23 cellular contexts compared by ENCODE assay signal in the genomic region with DNA sequence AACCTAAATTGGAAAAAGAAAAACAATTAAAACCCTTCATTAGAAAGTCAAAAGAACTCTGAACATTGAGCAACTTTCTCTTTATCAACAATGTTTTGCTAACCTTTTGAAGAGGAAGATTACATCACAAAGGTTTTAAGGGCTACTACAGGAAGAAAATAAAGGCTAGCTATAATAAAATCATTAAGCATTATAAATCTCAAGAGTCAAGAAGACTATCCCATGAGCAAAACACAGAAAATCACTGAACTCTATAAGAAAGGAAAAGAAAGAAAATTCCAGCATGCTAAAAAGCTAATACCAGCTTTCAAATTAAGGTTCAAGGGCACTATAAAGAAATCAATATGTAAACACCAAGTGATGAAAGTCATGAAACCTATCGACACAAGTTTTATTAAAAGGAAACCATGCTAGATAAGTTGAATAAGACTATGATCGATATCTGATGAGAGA. TPM values are rescaled to one million over a fixed set of nuclear protein-coding genes. Genes with fewer than 3 reads are reported as not detected.
DNase-seq lines count a peak whose midpoint lies in the region; ATAC-seq and TF ChIP-seq lines count a peak whose summit lies in the region.
"Had no signal": no experiment of that assay in that cellular context is flagged by ENCODE, and none has a peak within 500 bp of the region (broad histone marks: within the 10 kb centered on the region; RNA-seq: fewer than 3 reads in every experiment).

No MANE protein-coding gene starts in this region.

- no peak overlapping the region for H3K27ac Mint-ChIP-seq in neural progenitor cell
- no peak overlapping the region for H3K27ac Mint-ChIP-seq in MCF 10A (ENCODE audit: low read depth, unreplicated experiment)
- H3K27ac Mint-ChIP-seq in effector memory CD8-positive, alpha-beta T cell = no peak overlapping the region
- H3K27ac Mint-ChIP-seq: activated T-helper 2 cell treated with anti-CD3 and anti-CD28 coated beads, Interferon-gamma antibody, Interleukin-2, Interleukin-4, amounts not matched to agents 10 μg/mL and 5 μg/mL and 100 μg/mL, durations not matched to agents 14 hours and 24 hours and 36 hours; T-helper 2 cell treated with Interferon-gamma antibody and Interleukin-4, amounts not matched to agents 5 μg/mL and 100 μg/mL, for 36 hours had no signal

- H3K4me2 ChIP-seq in MM.1S (ENCODE audit: low read depth, low read length) = peak overlapping the region; percentile 76; the same call in 1 of the 2 replicates
- H3K4me2 ChIP-seq in neural progenitor cell = no peak overlapping the region

- H3K27ac ChIP-seq in MM.1S (ENCODE audit: low read length) (peak overlapping the region; percentile 73; the same call in 1 of the 2 replicates), neural progenitor cell (no peak overlapping the region)
- H3K27ac ChIP-seq: prostate gland, SK-N-MC had no signal

- H3K4me1 Mint-ChIP-seq in neural progenitor cell = no peaks in the 10 kb centered on the region
- no peaks in the 10 kb centered on the region for H3K4me1 Mint-ChIP-seq in MCF 10A (ENCODE audit: insufficient read depth, unreplicated experiment)
- H3K4me1 Mint-ChIP-seq in effector memory CD8-positive, alpha-beta T cell (ENCODE audit: low read depth in 2 of 2) = peaks cover 3 to 9% of the 10 kb centered on the region in 2 donors

- H3K27me3 Mint-ChIP-seq in neural progenitor cell (ENCODE audit: insufficient read depth, low read depth) (no peaks in the 10 kb centered on the region), MCF 10A (ENCODE audit: insufficient read depth, unreplicated experiment) (no peaks in the 10 kb centered on the region)
- H3K27me3 Mint-ChIP-seq in effector memory CD8-positive, alpha-beta T cell = no peaks in the 10 kb centered on the region
- H3K27me3 Mint-ChIP-seq: activated naive CD8-positive, alpha-beta T cell had no signal

- no peaks in the 10 kb centered on the region for H3K9me2 ChIP-seq in MM.1S (replicated peaks; ENCODE audit: insufficient read depth, low read length)

- intact Hi-C loops in MCF 10A (cut with micrococcal nuclease) = no loop called here

- H3K79me2 ChIP-seq in MM.1S (ENCODE audit: low read length) (no peaks in the 10 kb centered on the region), neural progenitor cell (ENCODE audit: low read depth) (no peaks in the 10 kb centered on the region)

- H3K4me1 ChIP-seq in MM.1S (ENCODE audit: low read length) (peaks cover 5% of the 10 kb centered on the region; the same call in 1 of the 2 replicates), neural progenitor cell (peaks cover 4% of the 10 kb centered on the region)
- H3K4me1 ChIP-seq: BE2C, prostate gland had no signal

- no peak for ATAC-seq in effector memory CD8-positive, alpha-beta T cell (replicated peaks)

- no peaks in the 10 kb centered on the region for H4K20me1 ChIP-seq in MM.1S (ENCODE audit: insufficient read depth, low read length)
- H4K20me1 ChIP-seq in neural progenitor cell (ENCODE audit: low read depth) = no peaks in the 10 kb centered on the region

- CTCF ChIA-PET in MCF 10A (lab: Yijun Ruan, JAX) = no interaction called here

- H3K9me3 Mint-ChIP-seq in neural progenitor cell = peaks cover 2% of the 10 kb centered on the region
- H3K9me3 Mint-ChIP-seq in MCF 10A (ENCODE audit: unreplicated experiment) = no peaks in the 10 kb centered on the region
- no peaks in the 10 kb centered on the region for H3K9me3 Mint-ChIP-seq in effector memory CD8-positive, alpha-beta T cell

- DNase-seq in DMS79 treated with DMSO at 0.1 percent for 48 hours (lab: John Stamatoyannopoulos, UW) = peak; percentile 62
- no peak for DNase-seq in DMS79 (lab: John Stamatoyannopoulos, UW)
- no peak for DNase-seq in MM.1S
- DNase-seq in fibroblast of villous mesenchyme (ENCODE audit: low read depth) = peak; percentile 16
- no peak for DNase-seq in neural progenitor cell (ENCODE audit: low spot score)
- no peak for DNase-seq in MCF 10A (ENCODE audit: unreplicated experiment)
- no peak for DNase-seq in NCI-H146 (lab: John Stamatoyannopoulos, UW)
- no peak for DNase-seq in effector memory CD8-positive, alpha-beta T cell
- DNase-seq: activated CD8-positive, alpha-beta memory T cell treated with anti-CD3 and anti-CD28 coated beads, Interleukin-2, amount 50 U/mL, for 4 hours; BE2C; COR-L47; effector memory CD4-positive, alpha-beta T cell; midbrain; NCI-H524 treated with DMSO at 0.1 percent for 48 hours; stimulated activated naive CD4-positive, alpha-beta T cell; tibial artery had no signal

- H3K9me3 ChIP-seq in MM.1S (replicated peaks; ENCODE audit: insufficient read depth, low read length) (no peaks in the 10 kb centered on the region), neural progenitor cell (ENCODE audit: low read depth) (no peaks in the 10 kb centered on the region)
- H3K9me3 ChIP-seq: BE2C, prostate gland, tibial artery had no signal

- H3K4me3 ChIP-seq in MM.1S (ENCODE audit: low read length) (peak overlapping the region; percentile 49; the same call in 1 of the 2 replicates), fibroblast of villous mesenchyme (ENCODE audit: low read depth, low read length) (no peak overlapping the region), neural progenitor cell (no peak overlapping the region)
- H3K4me3 ChIP-seq: prostate gland, SK-N-MC, skin epidermis, tibial artery had no signal

- H3K36me3 ChIP-seq in MM.1S (replicated peaks; ENCODE audit: insufficient read depth, low read length) (no peaks in the 10 kb centered on the region), neural progenitor cell (no peaks in the 10 kb centered on the region)
- H3K36me3 ChIP-seq: BE2C, prostate gland, tibial artery had no signal

- H3K4me3 Mint-ChIP-seq in neural progenitor cell (no peak overlapping the region), MCF 10A (ENCODE audit: unreplicated experiment) (no peak overlapping the region)
- peak overlapping the region in 1 of 2 donors; percentile 15 for H3K4me3 Mint-ChIP-seq in effector memory CD8-positive, alpha-beta T cell
- H3K4me3 Mint-ChIP-seq: activated naive CD8-positive, alpha-beta T cell; neural crest cell; T-helper 2 cell treated with Interferon-gamma antibody and Interleukin-4, amounts not matched to agents 5 μg/mL and 100 μg/mL, for 36 hours had no signal

- no TSS peak for BruUV-seq in MCF 10A (replicated peaks; lab: Mats Ljungman, UMichigan)

- POLR2A ChIA-PET in MCF 10A (lab: Yijun Ruan, JAX) = no interaction called here

- H3K9ac ChIP-seq in MM.1S (ENCODE audit: low read length) = no peak overlapping the region; the same call in 1 of the 2 replicates
- H3K9ac ChIP-seq in neural progenitor cell = no peak overlapping the region

- H3K36me3 Mint-ChIP-seq in neural progenitor cell (no peaks in the 10 kb centered on the region), MCF 10A (ENCODE audit: insufficient read depth, unreplicated experiment) (no peaks in the 10 kb centered on the region)
- H3K36me3 Mint-ChIP-seq in effector memory CD8-positive, alpha-beta T cell (ENCODE audit: insufficient read depth) = no peaks in the 10 kb centered on the region

- no peaks in the 10 kb centered on the region for H3K27me3 ChIP-seq in MM.1S (replicated peaks; ENCODE audit: insufficient read depth, low read length)
- no peaks in the 10 kb centered on the region for H3K27me3 ChIP-seq in neural progenitor cell
- H3K27me3 ChIP-seq: BE2C, tibial artery had no signal

- H2AFZ ChIP-seq in MM.1S (ENCODE audit: low read length) (peak overlapping the region; percentile 74), neural progenitor cell (replicated peaks) (peak overlapping the region; percentile 2)

- TF ChIP-seq CTCF in MM.1S (IDR thresholded peaks at IDR 0.05; ENCODE audit: low read length) = no peak
- TF ChIP-seq CTCF in fibroblast of villous mesenchyme (IDR thresholded peaks at IDR 0.05; ENCODE audit: insufficient read depth, low read depth, low read length) = no peak
- no peak for TF ChIP-seq CTCF in neural progenitor cell (IDR thresholded peaks at IDR 0.05)
- TF ChIP-seq CTCF in MCF 10A (IDR thresholded peaks at IDR 0.05; ENCODE audit: unreplicated experiment) = no peak

- H3F3A ChIP-seq in MM.1S (ENCODE audit: insufficient read depth, low read length) (peaks cover 5% of the 10 kb centered on the region), neural progenitor cell (ENCODE audit: low read depth) (no peaks in the 10 kb centered on the region)

RNA-seq across cellular contexts. Expression of a gene that starts 45.5 kb away (rescaled TPM):
- total RNA-seq in fibroblast of villous mesenchyme (11.7 and 13.9 TPM in 2 replicates), neural progenitor cell (ENCODE audit: low replicate concordance) (37.0 and 59.2 TPM in 2 replicates), MCF 10A (2022) (30.9 and 39.6 TPM in 2 replicates)

Comparison
In these comparisons a context has a peak if more than half of its experiments do, and no peak if none do; other contexts are left out.
1. DNase-seq: peak in DMS79 treated with DMSO at 0.1 percent for 48 hours (single experiment) and fibroblast of villous mesenchyme (single experiment); none in DMS79 (single experiment), MM.1S (single experiment), neural progenitor cell (single experiment), MCF 10A (single experiment), NCI-H146 (single experiment) and effector memory CD8-positive, alpha-beta T cell (0 of 3).